In genomic region chr3:33892655-33893054, GRCh38 we compare ENCODE assay signal across 8 cellular contexts.
"Had no signal": no experiment of that assay in that cellular context is flagged by ENCODE, and none has a peak within 500 bp of the region (broad histone marks: within the 10 kb centered on the region; RNA-seq: fewer than 3 reads in every experiment).

No MANE protein-coding gene starts in this region.

- H3K4me3 ChIP-seq: GM12878 had no signal

- DNase-seq: GDM1, GF-D8 had no signal

- FAIRE-seq: G401.6, GM12878, GM12891, GM12892, GM18507, GM19239 had no signal

- ATAC-seq: GM12878 had no signal
